26 cellular contexts compared by ENCODE assay signal in the genomic region with DNA sequence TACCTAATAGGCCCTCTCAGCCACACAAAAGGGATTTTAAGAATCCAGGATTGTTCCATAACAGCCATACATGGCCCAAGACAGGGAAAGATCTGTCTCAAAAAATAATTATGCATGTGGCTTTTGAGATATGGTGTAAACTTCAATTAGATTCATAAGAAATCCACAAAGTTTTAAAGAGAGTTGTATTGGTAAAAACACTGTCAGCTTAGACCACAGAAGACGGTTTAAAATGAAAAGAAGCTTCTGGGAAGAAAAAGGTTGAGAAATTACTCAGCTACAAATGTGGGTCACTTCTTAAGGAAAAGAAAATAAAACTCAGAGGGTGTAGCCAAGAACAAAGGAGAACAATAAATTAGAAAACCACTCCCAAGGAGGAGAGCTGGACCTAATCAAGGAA.
"Had no signal": no experiment of that assay in that cellular context is flagged by ENCODE, and none has a peak within 500 bp of the region (broad histone marks: within the 10 kb centered on the region; RNA-seq: fewer than 3 reads in every experiment).

No MANE protein-coding gene starts in this region.

- ATAC-seq: stimulated activated effector memory CD8-positive, alpha-beta T cell treated with anti-CD3 and anti-CD28 coated beads, Interleukin-12 subunit alpha, Interleukin-12 subunit beta, amount 100 ng/mL, for 72 hours; stimulated activated memory B cell treated with anti-CD40 and anti-IgM and Interleukin-4, amounts not matched to agents 10 μg/mL and 1 μg/mL and 100 μg/mL, for 72 hours; stimulated activated naive B cell treated with anti-CD40 and anti-IgM and Interleukin-4, amounts not matched to agents 10 μg/mL and 1 μg/mL and 100 μg/mL, for 72 hours; stimulated activated naive CD8-positive, alpha-beta T cell treated with anti-CD3 and anti-CD28 coated beads, Interleukin-15, amount 100 ng/mL, for 72 hours; stimulated activated naive CD8-positive, alpha-beta T cell treated with anti-CD3 and anti-CD28 coated beads, Interleukin-15, Interleukin-2, amounts not matched to agents 100 U/mL and 50 U/mL, for 24 hours; upper lobe of right lung had no signal

- H3K27me3 ChIP-seq: testis, thyroid gland, transverse colon, upper lobe of left lung, upper lobe of right lung, uterus, vagina had no signal

- DNase-seq: stimulated activated CD4-positive, alpha-beta T cell treated with anti-CD3 and anti-CD28 coated beads, Interleukin-2, amount 100 ng/mL, for 48 hours; stimulated activated CD4-positive, alpha-beta T cell treated with anti-CD3 and anti-CD28 coated beads, Interleukin-4, amount 100 ng/mL, for 1 hour; stimulated activated CD4-positive, alpha-beta T cell treated with anti-CD3 and anti-CD28 coated beads, Interleukin-4, amount 100 ng/mL, for 24 hours; stimulated activated CD4-positive, alpha-beta T cell treated with anti-CD3 and anti-CD28 coated beads, Interleukin-4, amount 100 ng/mL, for 4 hours; stimulated activated CD8-positive, alpha-beta memory T cell treated with anti-CD3 and anti-CD28 coated beads, Interleukin-4, amount 100 ng/mL, for 48 hours; stimulated activated naive B cell treated with anti-CD40 and anti-IgM and Interleukin-4, amounts not matched to agents 10 μg/mL and 1 μg/mL and 100 μg/mL, for 72 hours; stimulated activated naive CD4-positive, alpha-beta T cell; stimulated activated naive CD4-positive, alpha-beta T cell treated with Interleukin-2 at 50 U/mL for 16 hours; stimulated activated naive CD8-positive, alpha-beta T cell treated with anti-CD3 and anti-CD28 coated beads, Interleukin-15, amount 100 ng/mL, for 72 hours; stimulated activated naive CD8-positive, alpha-beta T cell treated with anti-CD3 and anti-CD28 coated beads, Interleukin-15, Interleukin-2, amounts not matched to agents 100 U/mL and 50 U/mL, for 24 hours; stomach; substantia nigra; testis; thyroid gland; tibial artery; transverse colon; trophoblast cell; upper lobe of right lung; uterus had no signal

- H3K4me1 ChIP-seq: stomach, suprapubic skin, thyroid gland, tibial artery, tibial nerve, transverse colon, upper lobe of left lung, upper lobe of right lung, uterus, vagina had no signal

- H3K27ac ChIP-seq: stomach, suprapubic skin, testis, thoracic aorta, thyroid gland, tibial artery, tibial nerve, transverse colon, upper lobe of left lung, upper lobe of right lung, uterus, vagina had no signal

- H3K36me3 ChIP-seq: stomach, suprapubic skin, thoracic aorta, thyroid gland, tibial artery, tibial nerve, transverse colon, upper lobe of left lung, upper lobe of right lung, uterus, vagina had no signal

- H3K9me3 ChIP-seq: suprapubic skin, testis, thyroid gland had no signal

- H3K4me3 ChIP-seq: stomach, suprapubic skin, testis, thoracic aorta, thyroid gland, tibial artery, tibial nerve, transverse colon, upper lobe of left lung, upper lobe of right lung, uterus, vagina had no signal
